ENCODE assay signal across 8 cellular contexts in genomic region chr19:17720487-17720839, GRCh38. TPM values are rescaled to one million over a fixed set of nuclear protein-coding genes. Genes with fewer than 3 reads are reported as not detected.
DNase-seq lines count a peak whose midpoint lies in the region; ATAC-seq, FAIRE-seq and TF ChIP-seq lines count a peak whose summit lies in the region.

No MANE protein-coding gene starts in this region.

- H3K4me2 ChIP-seq in H1 (ENCODE audit: insufficient read depth in 1 of 2, low read depth in 2 of 2, low read length in 2 of 2): peak overlapping the region; percentile 89 to 99
- peak overlapping the region; percentile 96 for H3K4me2 ChIP-seq in osteoblast (ENCODE audit: insufficient read depth, low read length)

- TF ChIP-seq CTCF in NB4 (IDR thresholded peaks at IDR 0.05; ENCODE audit: low read depth, low read length): no peak
- no peak for TF ChIP-seq CTCF in H1 (IDR thresholded peaks at IDR 0.05; ENCODE audit: control extremely low read depth in 1 of 3, insufficient read depth in 1 of 3, low read depth in 1 of 3, low read length in 3 of 3)
- no peak for TF ChIP-seq CTCF in osteoblast (IDR thresholded peaks at IDR 0.05; ENCODE audit: extremely low read depth, low read depth, low read length)
- no peak for TF ChIP-seq CTCF in GM13977 (IDR thresholded peaks at IDR 0.05; ENCODE audit: extremely low read depth, insufficient read depth, missing control alignments)

- H4K8ac ChIP-seq in H1 (ENCODE audit: extremely low read depth, insufficient read depth, low read length): no peak overlapping the region

- no peak overlapping the region for H3K56ac ChIP-seq in H1 (replicated peaks; ENCODE audit: insufficient read length, low read depth, low read length)

- H3K4me1 ChIP-seq in H1 (replicated peaks in 1 of 4; ENCODE audit: control insufficient read depth in 3 of 4, insufficient read depth in 4 of 4, low read length in 3 of 4) (peaks cover 4 to 13% (median 6%) of the 10 kb centered on the region in 4 experiments), osteoblast (ENCODE audit: insufficient read depth, low read length) (peaks cover 19% of the 10 kb centered on the region)

- DNase-seq in CD1c-positive myeloid dendritic cell (ENCODE audit: extremely low spot score) (peak; percentile 32), NB4 (ENCODE audit: low read depth) (peak; percentile 22), H1 (ENCODE audit: low read depth in 1 of 2, low spot score in 2 of 2) (no peak), osteoblast (ENCODE audit: insufficient read length, low spot score, missing footprints) (no peak), GM13977 (ENCODE audit: low spot score) (no peak)
- no peak for DNase-seq in NK-92 treated with Interleukin-12 subunit alpha and Interleukin-12 subunit beta, amount 100 ng/mL, for 24 hours (lab: John Stamatoyannopoulos, UW)
- DNase-seq in central memory CD4-positive, alpha-beta T cell: no peak

- H2AK5ac ChIP-seq in H1 (ENCODE audit: low read depth, low read length): no peak overlapping the region

- H2BK5ac ChIP-seq in H1 (ENCODE audit: low read depth, low read length): 0 out of 2 replicates have a peak overlapping the region, but pooled peaks have one; percentile 52

- H4K91ac ChIP-seq in H1 (replicated peaks; ENCODE audit: insufficient read length, low read length): no peak overlapping the region

- no peak for FAIRE-seq in H1 (lab: Jason Lieb, UNC)

- no peak overlapping the region for H3K27ac ChIP-seq in H1 (ENCODE audit: low read depth, low read length)
- no peak overlapping the region for H3K27ac ChIP-seq in osteoblast (ENCODE audit: low read depth, low read length)

- peak overlapping the region in 2 of 4 experiments; percentile 29 to 70; a peak in 3 of 7 replicates for H3K9ac ChIP-seq in H1 (replicated peaks in 1 of 4; ENCODE audit: extremely low read depth in 1 of 4, low read depth in 3 of 4, low read length in 3 of 4)

- peaks cover 5 to 19% (median 9%) of the 10 kb centered on the region in 4 experiments; a peak in 6 of 8 replicates for H3K36me3 ChIP-seq in H1 (ENCODE audit: control insufficient read depth in 2 of 4, insufficient read depth in 4 of 4, low read length in 3 of 4)
- H3K36me3 ChIP-seq in osteoblast (ENCODE audit: insufficient read depth, low read length): peaks cover 10% of the 10 kb centered on the region

- WGBS in H1 (ENCODE audit: extremely low coverage in 1 of 2, insufficient coverage in 1 of 2, insufficient read length in 1 of 2, insufficient replicate concordance in 2 of 2, low coverage in 1 of 2, low lambda C conversion rate in 2 of 2, missing lambda C conversion rate in 1 of 2), 2 experiments: 80% methylated on average over 6 of the region's 6 CpGs; no CpG with 5 or more reads in 1 of the 2 experiments

- H2BK15ac ChIP-seq in H1 (ENCODE audit: low read length): no peak overlapping the region

- no peak for TF ChIP-seq RAD21 in H1 (IDR thresholded peaks at IDR 0.05 in 1 of 2, conservative IDR thresholded peaks at IDR 0.05 in 1 of 2; ENCODE audit: low read depth in 2 of 2, low read length in 2 of 2)

- POLR2A ChIA-PET in H1 (lab: Charles Lee; ENCODE audit: partially characterized antibody): interaction anchor here (0.8 to 3.8 kb wide), 8 partner anchors 10 to 139 kb away, joined by 3 to 13 read pairs (median 5); no protein-coding TSS in a partner anchor

- H3K4me3 ChIP-seq in NB4 (ENCODE audit: low read depth, low read length): peak overlapping the region; percentile 73
- H3K4me3 ChIP-seq in H1 (ENCODE audit: extremely low read depth in 1 of 4, insufficient read depth in 2 of 4, low read depth in 3 of 4, low read length in 4 of 4): peak overlapping the region; percentile 75 to 100 (median 83)
- peak overlapping the region; percentile 85 for H3K4me3 ChIP-seq in osteoblast (ENCODE audit: insufficient read depth, low read length)

- H3K23me2 ChIP-seq in H1 (ENCODE audit: low read depth, low read length): peaks cover 9% of the 10 kb centered on the region; the same call in 1 of the 2 replicates

- H2BK120ac ChIP-seq in H1 (replicated peaks; ENCODE audit: low read depth, low read length): no peak overlapping the region

- H3K14ac ChIP-seq in H1 (ENCODE audit: insufficient read length): no peak overlapping the region

- H3K9me3 ChIP-seq in H1 (ENCODE audit: insufficient read depth in 2 of 2, low read depth in 1 of 2, low read length in 1 of 2): no peaks in the 10 kb centered on the region
- H3K9me3 ChIP-seq in osteoblast (ENCODE audit: low read depth, low read length): no peaks in the 10 kb centered on the region

- TF ChIP-seq POLR2A in NB4 (IDR thresholded peaks at IDR 0.05; ENCODE audit: extremely low read depth, insufficient read length) (no peak), H1 (IDR thresholded peaks at IDR 0.05; ENCODE audit: control extremely low read depth in 1 of 2, low read depth in 2 of 2, low read length in 2 of 2) (no peak)

- ATAC-seq in HG03108 (IDR thresholded peaks at IDR 0.05; ENCODE audit: unreplicated experiment): no peak

- peaks cover 17 to 32% of the 10 kb centered on the region in 2 experiments for H3K79me2 ChIP-seq in H1 (ENCODE audit: control insufficient read depth in 1 of 2, insufficient read depth in 2 of 2, low read length in 2 of 2)
- H3K79me2 ChIP-seq in osteoblast (ENCODE audit: insufficient read depth, low read length): peaks cover 47% of the 10 kb centered on the region

- H2BK20ac ChIP-seq in H1 (ENCODE audit: low read length): no peak overlapping the region

- no peak overlapping the region for H3K4ac ChIP-seq in H1 (replicated peaks; ENCODE audit: insufficient read length, low read depth, low read length)

- no peak overlapping the region for H4K5ac ChIP-seq in H1 (ENCODE audit: insufficient read length, low read depth, low read length)

- H4K20me1 ChIP-seq in H1 (replicated peaks in 1 of 2; ENCODE audit: control insufficient read depth in 1 of 2, insufficient read depth in 2 of 2, low read length in 2 of 2) (peaks cover 15 to 29% of the 10 kb centered on the region in 2 experiments), osteoblast (ENCODE audit: insufficient read depth, low read length) (peaks cover 28% of the 10 kb centered on the region)

- H3K27me3 ChIP-seq in H1 (replicated peaks in 1 of 4; ENCODE audit: control insufficient read depth in 3 of 4, extremely low read depth in 1 of 4, insufficient read depth in 3 of 4, low read length in 3 of 4) (no peaks in the 10 kb centered on the region), osteoblast (ENCODE audit: insufficient read depth, low read length) (no peaks in the 10 kb centered on the region)

- H2AFZ ChIP-seq in H1 (ENCODE audit: low read length): no peak overlapping the region
- no peak overlapping the region for H2AFZ ChIP-seq in osteoblast (ENCODE audit: low read length)

- no peak overlapping the region for H3K18ac ChIP-seq in H1 (ENCODE audit: extremely low read depth, low read length)

- CTCF ChIA-PET in H1 (lab: Charles Lee; ENCODE audit: partially characterized antibody): interaction anchor here (0.8 to 3.6 kb wide), 8 partner anchors 10 to 139 kb away, joined by 3 to 21 read pairs (median 4); partner anchors contain the start of gene RPL18A

- no peak for TF ChIP-seq EP300 in H1 (IDR thresholded peaks at IDR 0.05; ENCODE audit: borderline replicate concordance in 1 of 2, low read depth in 2 of 2, low read length in 2 of 2)

- in situ Hi-C loops in GM13977 (cut with MboI; ENCODE audit: low pct_unique_long_range_greater_than_20kb, low sequenced_read_pairs, unreplicated experiment): no loop called here

- no peak overlapping the region for H2BK12ac ChIP-seq in H1 (ENCODE audit: low read depth, low read length)

- H3K23ac ChIP-seq in H1 (ENCODE audit: insufficient read length): no peak overlapping the region

- peaks cover 14% of the 10 kb centered on the region; the same call in 1 of the 2 replicates for H3K79me1 ChIP-seq in H1 (ENCODE audit: low read depth, low read length)

TF ChIP-seq in H1, 55 proteins besides CTCF, POLR2A, EP300 and RAD21 (continues in another document):
- TF ChIP-seq TEAD4 (IDR thresholded peaks at IDR 0.05; ENCODE audit: low read depth, low read length): no peak
- TF ChIP-seq CBX8 (IDR thresholded peaks at IDR 0.05; ENCODE audit: borderline replicate concordance, low read depth, low read length): no peak
- TF ChIP-seq SUZ12 (IDR thresholded peaks at IDR 0.05; ENCODE audit: low read length): no peak
- no peak for TF ChIP-seq PHF8 (conservative IDR thresholded peaks at IDR 0.05; ENCODE audit: low read depth, low read length)

RNA-seq across cellular contexts. Expression of gene MAP1S, which starts 1.2 kb away (rescaled TPM):
- 115 and 116 TPM in 2 replicates for total RNA-seq in H1 (2021; fragmentation: NEBNext Ultra II Directional; extraction: Animal tissue kit (Norgen Biotek cat#: 25700))
- polyA plus RNA-seq in H1 (2011; rRNA removed): 66.7 and 161 TPM in 2 replicates
- polyA plus RNA-seq in H1 (2011; cell fraction: cytosol; rRNA removed): 36.1 TPM
- polyA plus RNA-seq in H1 (2011; cell fraction: nucleus; rRNA removed): 88.4 TPM
- 82.0 to 146 TPM (median 135 TPM) in 4 replicates for polyA plus RNA-seq in H1 (2012, experiment 1 of 2)
- 65.2 TPM for polyA plus RNA-seq in H1 (2012, experiment 2 of 2)
- 49.7 TPM for polyA plus RNA-seq in H1 (2013, experiment 1 of 2)
- 45.9 TPM for polyA plus RNA-seq in H1 (2013, experiment 2 of 2)
- 67.0 and 81.2 TPM in 2 replicates for polyA minus RNA-seq in H1 (2011; rRNA and poly(A)+ RNA removed)
- 103 TPM for polyA minus RNA-seq in H1 (2011; cell fraction: cytosol; rRNA and poly(A)+ RNA removed)
- 39.2 TPM for polyA minus RNA-seq in H1 (2011; cell fraction: nucleus; rRNA and poly(A)+ RNA removed)
- total RNA-seq in osteoblast: 15.2 and 16.5 TPM in 2 replicates

RNA-seq across cellular contexts. Expression of gene FCHO1, which starts 30.8 kb away (rescaled TPM):
- total RNA-seq in H1 (2021; fragmentation: NEBNext Ultra II Directional; extraction: Animal tissue kit (Norgen Biotek cat#: 25700)): 25.9 and 27.0 TPM in 2 replicates
- polyA plus RNA-seq in H1 (2011; rRNA removed): 13.0 and 19.5 TPM in 2 replicates
- polyA plus RNA-seq in H1 (2011; cell fraction: cytosol; rRNA removed): 7.2 TPM
- polyA plus RNA-seq in H1 (2011; cell fraction: nucleus; rRNA removed): 18.3 TPM
- polyA plus RNA-seq in H1 (2012, experiment 1 of 2): 16.1 to 33.3 TPM (median 30.3 TPM) in 4 replicates
- 31.0 TPM for polyA plus RNA-seq in H1 (2012, experiment 2 of 2)
- 32.3 TPM for polyA plus RNA-seq in H1 (2013, experiment 1 of 2)
- polyA plus RNA-seq in H1 (2013, experiment 2 of 2): 30.1 TPM
- 7.4 and 12.0 TPM in 2 replicates for polyA minus RNA-seq in H1 (2011; rRNA and poly(A)+ RNA removed)
- polyA minus RNA-seq in H1 (2011; cell fraction: cytosol; rRNA and poly(A)+ RNA removed): 10.9 TPM
- polyA minus RNA-seq in H1 (2011; cell fraction: nucleus; rRNA and poly(A)+ RNA removed): 27.5 TPM
- 0.72 TPM in 1 of 2 replicates, not detected in the other for total RNA-seq in osteoblast

RNA-seq across cellular contexts. Expression of gene UNC13A, which starts 32.3 kb away (rescaled TPM):
- total RNA-seq in H1 (2021; fragmentation: NEBNext Ultra II Directional; extraction: Animal tissue kit (Norgen Biotek cat#: 25700)): 45.0 and 47.6 TPM in 2 replicates
- polyA plus RNA-seq in H1 (2011; rRNA removed): 13.1 and 15.8 TPM in 2 replicates
- polyA plus RNA-seq in H1 (2011; cell fraction: cytosol; rRNA removed): 16.9 TPM
- polyA plus RNA-seq in H1 (2011; cell fraction: nucleus; rRNA removed): 49.4 TPM
- 26.1 to 33.9 TPM (median 30.6 TPM) in 4 replicates for polyA plus RNA-seq in H1 (2012, experiment 1 of 2)
- polyA plus RNA-seq in H1 (2012, experiment 2 of 2): 6.6 TPM
- 18.5 TPM for polyA plus RNA-seq in H1 (2013, experiment 1 of 2)
- polyA plus RNA-seq in H1 (2013, experiment 2 of 2): 18.8 TPM
- polyA minus RNA-seq in H1 (2011; rRNA and poly(A)+ RNA removed): 30.3 and 40.8 TPM in 2 replicates
- polyA minus RNA-seq in H1 (2011; cell fraction: cytosol; rRNA and poly(A)+ RNA removed): 22.1 TPM
- polyA minus RNA-seq in H1 (2011; cell fraction: nucleus; rRNA and poly(A)+ RNA removed): 31.9 TPM
- total RNA-seq in osteoblast: under 0.01 TPM in 2 replicates

Comparison
In these comparisons a context has a peak if more than half of its experiments do, and no peak if none do; other contexts are left out.
1. DNase-seq: peak in CD1c-positive myeloid dendritic cell (single experiment) and NB4 (single experiment); none in H1 (0 of 2), osteoblast (single experiment), NK-92 treated with Interleukin-12 subunit alpha and Interleukin-12 subunit beta, amount 100 ng/mL, for 24 hours (single experiment), central memory CD4-positive, alpha-beta T cell (single experiment) and GM13977 (single experiment).
2. RNA of gene FCHO1, which starts 30.8 kb away (total RNA-seq): 25.9 to 27.0 TPM in H1; 0.72 TPM in osteoblast; every median in the first group is over 10 times any median in the second.
3. RNA of gene UNC13A, which starts 32.3 kb away (total RNA-seq): 45.0 to 47.6 TPM in H1; under 0.01 TPM in osteoblast; every median in the first group is over 10 times any median in the second.
4. Peak in every context shown above with its lines, with median percentiles within 50 percentile points of each other: H3K4me3 ChIP-seq.